In genomic region chr2:168090366-168091019, GRCh38 we compare ENCODE assay signal across 13 cellular contexts.
DNase-seq lines count a peak whose midpoint lies in the region; ATAC-seq and TF ChIP-seq lines count a peak whose summit lies in the region.
"Had no signal": no experiment of that assay in that cellular context is flagged by ENCODE, and none has a peak within 500 bp of the region (broad histone marks: within the 10 kb centered on the region; RNA-seq: fewer than 3 reads in every experiment).

No MANE protein-coding gene starts in this region.

- intact Hi-C loops in uterus (cut with DNase I; ENCODE audit: low total_unique reads) (no loop called here), posterior vena cava (cut with DNase I) (no loop called here)

- no peaks in the 10 kb centered on the region for H3K9me3 Mint-ChIP-seq in IgD-negative memory B cell
- H3K9me3 Mint-ChIP-seq: WTC11 had no signal

- peak overlapping the region in 2 of 4 donors; percentile 53 to 67 for H3K4me3 Mint-ChIP-seq in IgD-negative memory B cell
- H3K4me3 Mint-ChIP-seq: WTC11 had no signal

- no peaks in the 10 kb centered on the region for H3K27me3 Mint-ChIP-seq in IgD-negative memory B cell

- no peak for TF ChIP-seq POLR2A in uterus (IDR thresholded peaks at IDR 0.05)

- H3K27ac Mint-ChIP-seq in IgD-negative memory B cell = peak overlapping the region in 2 of 3 donors; percentile 21 to 34
- H3K27ac Mint-ChIP-seq: activated T-helper 2 cell treated with anti-CD3 and anti-CD28 coated beads, Interferon-gamma antibody, Interleukin-2, Interleukin-4, amounts not matched to agents 10 μg/mL and 5 μg/mL and 100 μg/mL, durations not matched to agents 14 hours and 24 hours and 36 hours; WTC11 had no signal

- peaks cover 16 to 26% (median 25%) of the 10 kb centered on the region in 3 donors for H3K4me1 Mint-ChIP-seq in IgD-negative memory B cell
- H3K4me1 Mint-ChIP-seq: WTC11 had no signal

- no peak for TF ChIP-seq CTCF in uterus (IDR thresholded peaks at IDR 0.05)

- no peak overlapping the region for H3K27ac ChIP-seq in uterus
- H3K27ac ChIP-seq: BLaER1 treated with 17β-estradiol and CSF1 and Interleukin-3, amounts not matched to agents 10 nM and 100 nM; right atrium auricular region had no signal

- H3K4me3 ChIP-seq in uterus = no peak overlapping the region
- H3K4me3 ChIP-seq: BLaER1 treated with 17β-estradiol and CSF1 and Interleukin-3, amounts not matched to agents 10 nM and 100 nM; right atrium auricular region had no signal

- H3K9me3 ChIP-seq in uterus = no peaks in the 10 kb centered on the region
- H3K9me3 ChIP-seq: right atrium auricular region had no signal

- ATAC-seq in GM18499 (IDR thresholded peaks at IDR 0.05; ENCODE audit: insufficient read depth, unreplicated experiment) (peak; percentile 76), GM19455 (IDR thresholded peaks at IDR 0.05; ENCODE audit: unreplicated experiment) (peak; percentile 79), HG02885 (IDR thresholded peaks at IDR 0.05; ENCODE audit: poor library complexity, unreplicated experiment) (peak; percentile 89)
- ATAC-seq: WTC11 had no signal

- no peaks in the 10 kb centered on the region for H3K4me1 ChIP-seq in uterus
- H3K4me1 ChIP-seq: right atrium auricular region had no signal

- H3K27me3 ChIP-seq in uterus = no peaks in the 10 kb centered on the region
- H3K27me3 ChIP-seq: BLaER1 treated with 17β-estradiol and CSF1 and Interleukin-3, amounts not matched to agents 10 nM and 100 nM; right atrium auricular region had no signal

- no peaks in the 10 kb centered on the region for H3K36me3 ChIP-seq in uterus
- H3K36me3 ChIP-seq: right atrium auricular region had no signal

- peaks cover 2% of the 10 kb centered on the region for H3K36me3 Mint-ChIP-seq in IgD-negative memory B cell
- H3K36me3 Mint-ChIP-seq: WTC11 had no signal

- no peak for DNase-seq in uterus
- DNase-seq in COLO668 (lab: John Stamatoyannopoulos, UW; ENCODE audit: unreplicated experiment) = no peak
- no peak for DNase-seq in NCI-H510A (lab: John Stamatoyannopoulos, UW)
- DNase-seq in posterior vena cava (ENCODE audit: low spot score) = no peak
- DNase-seq: NCI-H146 had no signal
